Comparison of ENCODE assay signal across 1 cellular context in the genomic region with DNA sequence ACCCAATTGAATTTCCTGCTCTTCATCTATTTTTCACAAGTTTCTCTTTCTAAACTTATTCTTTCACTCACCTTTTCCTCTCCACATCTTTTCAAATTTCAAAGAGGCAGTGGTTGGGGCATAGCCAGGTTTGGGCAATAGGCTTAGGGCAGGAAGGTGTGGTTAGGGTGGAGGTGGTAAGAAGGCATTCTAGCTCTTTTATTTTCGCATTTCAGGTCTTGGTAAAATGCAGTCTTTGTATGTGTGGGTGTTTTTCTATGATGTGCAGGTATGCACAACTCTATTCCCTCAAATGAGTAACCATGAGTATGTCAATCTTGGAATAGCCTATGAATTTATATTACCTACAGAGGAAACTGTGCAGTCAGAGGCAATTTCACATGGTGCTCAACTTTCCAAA.
TF ChIP-seq lines count a peak whose summit lies in the region.

No MANE protein-coding gene starts in this region.

TF ChIP-seq in HCT116, 20 proteins besides CTCF, POLR2A, EP300 and RAD21 (continued from another document):
- TF ChIP-seq, protein P1, sequence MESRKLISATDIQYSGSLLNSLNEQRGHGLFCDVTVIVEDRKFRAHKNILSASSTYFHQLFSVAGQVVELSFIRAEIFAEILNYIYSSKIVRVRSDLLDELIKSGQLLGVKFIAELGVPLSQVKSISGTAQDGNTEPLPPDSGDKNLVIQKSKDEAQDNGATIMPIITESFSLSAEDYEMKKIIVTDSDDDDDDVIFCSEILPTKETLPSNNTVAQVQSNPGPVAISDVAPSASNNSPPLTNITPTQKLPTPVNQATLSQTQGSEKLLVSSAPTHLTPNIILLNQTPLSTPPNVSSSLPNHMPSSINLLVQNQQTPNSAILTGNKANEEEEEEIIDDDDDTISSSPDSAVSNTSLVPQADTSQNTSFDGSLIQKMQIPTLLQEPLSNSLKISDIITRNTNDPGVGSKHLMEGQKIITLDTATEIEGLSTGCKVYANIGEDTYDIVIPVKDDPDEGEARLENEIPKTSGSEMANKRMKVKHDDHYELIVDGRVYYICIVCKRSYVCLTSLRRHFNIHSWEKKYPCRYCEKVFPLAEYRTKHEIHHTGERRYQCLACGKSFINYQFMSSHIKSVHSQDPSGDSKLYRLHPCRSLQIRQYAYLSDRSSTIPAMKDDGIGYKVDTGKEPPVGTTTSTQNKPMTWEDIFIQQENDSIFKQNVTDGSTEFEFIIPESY (IDR thresholded peaks at IDR 0.05; ENCODE audit: extremely low read depth, insufficient replicate concordance, low read length): no peak
- peak; percentile 10 for TF ChIP-seq YY1 (IDR thresholded peaks at IDR 0.05; ENCODE audit: extremely low read depth, insufficient replicate concordance, low read depth, low read length)
- TF ChIP-seq EZH2 (IDR thresholded peaks at IDR 0.05): no peak
- peak; percentile 92 for TF ChIP-seq SRF (IDR thresholded peaks at IDR 0.05; ENCODE audit: low read depth)
- peak; percentile 98 for TF ChIP-seq SP1 (IDR thresholded peaks at IDR 0.05; ENCODE audit: low read depth)
TF ChIP-seq in HCT116: peak in this region for 10.
